In genomic region chrX:154097003-154097596, GRCh38 we compare ENCODE assay signal across 7 cellular contexts. TPM values are rescaled to one million over a fixed set of nuclear protein-coding genes. Genes with fewer than 3 reads are reported as not detected.
DNase-seq lines count a peak whose midpoint lies in the region; ATAC-seq, FAIRE-seq and TF ChIP-seq lines count a peak whose summit lies in the region.

No MANE protein-coding gene starts in this region.

- DNase-seq in NCI-H187 (lab: John Stamatoyannopoulos, UW) (peak; percentile 54 to 77), kidney (peak; percentile 90)
- DNase-seq in central memory CD8-positive, alpha-beta T cell (ENCODE audit: low spot score in 2 of 2), result peak; percentile 26 to 47
- peak; percentile 33 to 46 for DNase-seq in stimulated activated CD4-positive, alpha-beta T cell treated with anti-CD3 and anti-CD28 coated beads, Interleukin-15, amount 100 ng/mL, for 48 hours (ENCODE audit: low read depth in 2 of 2)

- TF ChIP-seq CTCF in kidney (IDR thresholded peaks at IDR 0.05; ENCODE audit: borderline replicate concordance, extremely low read depth, insufficient read depth), result no peak

- FAIRE-seq in kidney (lab: Jason Lieb, UNC), result no peak

- H3K27ac Mint-ChIP-seq in central memory CD8-positive, alpha-beta T cell (ENCODE audit: low read depth), result peak overlapping the region; percentile 79

- H3K4me3 ChIP-seq in kidney (ENCODE audit: low read length in 2 of 2), result peak overlapping the region; percentile 87 to 88

- H3K9me3 ChIP-seq in kidney (ENCODE audit: control insufficient read depth in 1 of 2, low read length in 2 of 2), result no peaks in the 10 kb centered on the region

- TF ChIP-seq POLR2A in GM15510 (IDR thresholded peaks at IDR 0.05; ENCODE audit: borderline replicate concordance, extremely low read depth, insufficient read length), result peak; percentile 22

- H3K4me3 Mint-ChIP-seq in central memory CD8-positive, alpha-beta T cell, result peak overlapping the region; percentile 95

- H3K27me3 Mint-ChIP-seq in central memory CD8-positive, alpha-beta T cell, result no peaks in the 10 kb centered on the region

- H3K9me3 Mint-ChIP-seq in central memory CD8-positive, alpha-beta T cell, result no peaks in the 10 kb centered on the region

- peak overlapping the region; percentile 60 to 92 for H3K9ac ChIP-seq in kidney (ENCODE audit: low read length in 2 of 2)

- H3K27ac ChIP-seq in kidney (ENCODE audit: low read depth in 2 of 2, low read length in 2 of 2), result peak overlapping the region; percentile 85 to 91

- H3K36me3 Mint-ChIP-seq in central memory CD8-positive, alpha-beta T cell (ENCODE audit: insufficient read depth), result peaks cover 13% of the 10 kb centered on the region

- H3K4me1 ChIP-seq in kidney (ENCODE audit: control insufficient read depth in 1 of 2, insufficient read depth in 1 of 2, low read depth in 1 of 2, low read length in 2 of 2), result peaks cover 13 to 21% of the 10 kb centered on the region in 2 donors

- no peaks in the 10 kb centered on the region for H3K36me3 ChIP-seq in kidney (ENCODE audit: control insufficient read depth in 1 of 2, insufficient read depth in 2 of 2, low read length in 2 of 2)

- ATAC-seq in HG02763 (IDR thresholded peaks at IDR 0.05; ENCODE audit: unreplicated experiment), result peak; percentile 37
- peak; percentile 8 to 15 for ATAC-seq in activated CD4-positive, CD25-positive, alpha-beta regulatory T cell treated with anti-CD3 and anti-CD28 coated beads, Interleukin-2, amount 50 U/mL, for 24 hours
- ATAC-seq in central memory CD8-positive, alpha-beta T cell (replicated peaks; ENCODE audit: extremely low read depth, poor library complexity, severe bottlenecking), result peak; percentile 35

- H3K4me1 Mint-ChIP-seq in central memory CD8-positive, alpha-beta T cell, result peaks cover 44% of the 10 kb centered on the region

- intact Hi-C loops in kidney (cut with DNase I), result no loop called here

RNA-seq across cellular contexts. Expression of gene MECP2, which starts 0.4 kb away (rescaled TPM):
- 74.7 TPM for total RNA-seq in kidney
- 14.0 TPM for polyA plus RNA-seq in kidney (ENCODE audit: insufficient read depth, low read depth, low replicate concordance)

RNA-seq across cellular contexts. Expression of gene OPN1LW, which starts 46.9 kb away (rescaled TPM):
- total RNA-seq in kidney, result not detected
- polyA plus RNA-seq in kidney (ENCODE audit: insufficient read depth, low read depth, low replicate concordance), result not detected

Comparison
In these comparisons a context has a peak if more than half of its experiments do, and no peak if none do; other contexts are left out.
1. Peak in every context shown above with its lines: DNase-seq, ATAC-seq, H3K4me3 ChIP-seq and H3K27ac ChIP-seq.
2. DNase-seq: peak in every context shown above with its lines; median percentile 90 in kidney; 66 in NCI-H187; 40 in stimulated activated CD4-positive, alpha-beta T cell treated with anti-CD3 and anti-CD28 coated beads, Interleukin-15, amount 100 ng/mL, for 48 hours; 36 in central memory CD8-positive, alpha-beta T cell.